In the genomic region with DNA sequence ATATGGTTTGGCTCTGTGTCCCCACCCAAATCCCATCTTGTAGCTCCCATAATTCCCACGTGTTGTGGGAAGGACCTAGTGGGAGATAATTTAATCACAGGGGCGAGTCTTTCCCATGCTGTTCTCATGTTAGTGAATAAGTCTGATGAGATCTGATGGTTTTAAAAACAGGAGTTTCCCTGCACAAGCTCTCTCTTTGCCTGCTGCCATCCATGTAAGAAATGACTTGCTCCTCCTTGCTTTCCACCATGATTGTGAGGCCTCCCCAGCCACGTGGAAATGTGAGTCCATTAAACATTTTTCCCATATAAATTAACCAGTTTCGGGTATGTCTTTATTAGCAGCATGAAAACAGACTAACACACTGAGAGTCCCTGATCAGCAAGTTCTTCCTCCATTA, we compare ENCODE assay signal across 6 cellular contexts. TPM values are rescaled to one million over a fixed set of nuclear protein-coding genes. Genes with fewer than 3 reads are reported as not detected.
DNase-seq lines count a peak whose midpoint lies in the region; ATAC-seq, FAIRE-seq and TF ChIP-seq lines count a peak whose summit lies in the region.
"Not testable (repeated sequence)": the region's sequence is repeated elsewhere in the genome, so short reads cannot be mapped to it uniquely, and the experiment has no call there.

No MANE protein-coding gene starts in this region.

- H3K27me3 Mint-ChIP-seq in Calu3 (ENCODE audit: unreplicated experiment); MCF 10A (ENCODE audit: insufficient read depth, unreplicated experiment); memory B cell: not testable (repeated sequence)

- FAIRE-seq in A549 (lab: Jason Lieb, UNC); K562 (lab: Jason Lieb, UNC): not testable (repeated sequence)

- not testable (repeated sequence) for H3K4me2 ChIP-seq in A549; K562 (ENCODE audit: insufficient read depth, low read length)

- H3K9me3 ChIP-seq in A549 = peaks cover 16% of the 10 kb centered on the region; the same call in 2 of the 3 replicates
- H3K9me3 ChIP-seq in HEK293 (ENCODE audit: control insufficient read depth, insufficient read depth, low read depth, low read length); K562 (replicated peaks; ENCODE audit: control insufficient read depth, insufficient read depth, low read depth, low read length): not testable (repeated sequence)

- not testable (repeated sequence) for H3K4me3 Mint-ChIP-seq in Calu3 (ENCODE audit: low read depth, unreplicated experiment); MCF 10A (ENCODE audit: unreplicated experiment); memory B cell

- not testable (repeated sequence) for H4K20me1 ChIP-seq in K562 (replicated peaks; ENCODE audit: control insufficient read depth, insufficient read depth, low read length)

- H3K9me1 ChIP-seq in K562 (ENCODE audit: control insufficient read depth, insufficient read depth, low read length) = not testable (repeated sequence)

- H3K27ac Mint-ChIP-seq in Calu3 (ENCODE audit: unreplicated experiment) (peak overlapping the region; percentile 32), MCF 10A (ENCODE audit: low read depth, unreplicated experiment) (peak overlapping the region; percentile 98), memory B cell (peak overlapping the region; percentile 43)

- TF ChIP-seq RAD21 in A549 (conservative IDR thresholded peaks at IDR 0.05 in 1 of 2, IDR thresholded peaks at IDR 0.05 in 1 of 2); K562 (CRISPR knock-in tag; conservative IDR thresholded peaks at IDR 0.05 in 1 of 2, IDR thresholded peaks at IDR 0.05 in 1 of 2): not testable (repeated sequence)

- TF ChIP-seq POLR2A in A549 (IDR thresholded peaks at IDR 0.05; ENCODE audit: low read length); K562 (conservative IDR thresholded peaks at IDR 0.05): not testable (repeated sequence)

- not testable (repeated sequence) for BruUV-seq in Calu3 (replicated peaks; lab: Mats Ljungman, UMichigan); K562 (replicated peaks; lab: Mats Ljungman, UMichigan); MCF 10A (replicated peaks; lab: Mats Ljungman, UMichigan)

- peak overlapping the region; percentile 42 to 96; a peak in 3 of 6 replicates for H3K27ac ChIP-seq in A549
- not testable (repeated sequence) for H3K27ac ChIP-seq in HEK293 (ENCODE audit: extremely low read depth, low read depth, low read length); K562 (ENCODE audit: extremely low read depth, low read depth, low read length)

- H3K36me3 ChIP-seq in HEK293 (ENCODE audit: control insufficient read depth in 2 of 2, insufficient read depth in 1 of 2, low read length in 2 of 2); K562 (ENCODE audit: control insufficient read depth, insufficient read depth, low read length): not testable (repeated sequence)

- H2AFZ ChIP-seq in K562 (ENCODE audit: low read depth, low read length) = not testable (repeated sequence)

- H3K4me1 ChIP-seq in A549 (peaks cover 31% of the 10 kb centered on the region), K562 (replicated peaks in 1 of 2; ENCODE audit: control insufficient read depth in 2 of 2, insufficient read depth in 2 of 2, low read length in 2 of 2) (peaks cover 0 to 12% of the 10 kb centered on the region in 2 experiments; a peak in 3 of 5 replicates)
- not testable (repeated sequence) for H3K4me1 ChIP-seq in HEK293 (ENCODE audit: control insufficient read depth, insufficient read depth, low read length)

- H3K4me1 Mint-ChIP-seq in Calu3 (ENCODE audit: low read depth, unreplicated experiment) = peaks cover 50% of the 10 kb centered on the region
- peaks cover 30% of the 10 kb centered on the region for H3K4me1 Mint-ChIP-seq in MCF 10A (ENCODE audit: insufficient read depth, unreplicated experiment)
- H3K4me1 Mint-ChIP-seq in memory B cell = not testable (repeated sequence)

- H3K9me3 Mint-ChIP-seq in Calu3 (ENCODE audit: low read depth, unreplicated experiment); MCF 10A (ENCODE audit: unreplicated experiment); memory B cell: not testable (repeated sequence)

- in situ Hi-C loops in K562 (cut with MboI) = not testable (repeated sequence)

- WGBS in A549 (ENCODE audit: missing lambda C conversion rate) = 65% methylated on average over 4 of the region's 4 CpGs
- 7% methylated on average over 4 of the region's 4 CpGs for WGBS in K562 (ENCODE audit: insufficient coverage, low coverage, missing lambda C conversion rate)

- ATAC-seq in A549; K562; memory B cell (ENCODE audit: low read depth): not testable (repeated sequence)

- intact Hi-C loops in Calu3 (cut with micrococcal nuclease; ENCODE audit: unreplicated experiment); K562 (cut with micrococcal nuclease); MCF 10A (cut with micrococcal nuclease): not testable (repeated sequence)

- not testable (repeated sequence) for H3K27me3 ChIP-seq in K562 (ENCODE audit: control insufficient read depth in 2 of 2, insufficient read depth in 2 of 2, low read length in 2 of 2)

- H3K9ac ChIP-seq in K562 (ENCODE audit: insufficient read depth in 1 of 2, low read depth in 2 of 2, low read length in 2 of 2) = not testable (repeated sequence)

- H3K79me2 ChIP-seq in K562 (ENCODE audit: control insufficient read depth, insufficient read depth, low read length) = not testable (repeated sequence)

- H3K36me3 Mint-ChIP-seq in Calu3 (ENCODE audit: insufficient read depth, unreplicated experiment) = peaks cover 20% of the 10 kb centered on the region
- not testable (repeated sequence) for H3K36me3 Mint-ChIP-seq in MCF 10A (ENCODE audit: insufficient read depth, unreplicated experiment); memory B cell

- CTCF ChIA-PET in A549 (lab: Yijun Ruan, JAX); Calu3 (lab: Charles Lee); HEK293 (lab: Yijun Ruan, JAX); K562 (lab: Yijun Ruan, JAX; ENCODE audit: low intra/inter-chr PET ratio); MCF 10A (lab: Yijun Ruan, JAX): not testable (repeated sequence)

- not testable (repeated sequence) for TF ChIP-seq EP300 in A549 (IDR thresholded peaks at IDR 0.05); K562 (IDR thresholded peaks at IDR 0.05; ENCODE audit: low read length)

- not testable (repeated sequence) for TF ChIP-seq CTCF in A549 (IDR thresholded peaks at IDR 0.05); Calu3 (IDR thresholded peaks at IDR 0.05; ENCODE audit: unreplicated experiment); HEK293 (tag by site-specific recombination; IDR thresholded peaks at IDR 0.05); K562 (IDR thresholded peaks at IDR 0.05 in 2 of 3, conservative IDR thresholded peaks at IDR 0.05 in 1 of 3; ENCODE audit: insufficient read depth in 2 of 3, low read depth in 1 of 3, low read length in 3 of 3); MCF 10A (IDR thresholded peaks at IDR 0.05; ENCODE audit: unreplicated experiment)

- DNase-seq in A549 (ENCODE audit: low read depth in 1 of 2, low spot score in 1 of 2); Calu3; K562 (ENCODE audit: extremely low read depth in 1 of 4, low spot score in 3 of 4); MCF 10A (ENCODE audit: unreplicated experiment); memory B cell (ENCODE audit: low spot score in 2 of 2): not testable (repeated sequence)

- not testable (repeated sequence) for H3K4me3 ChIP-seq in A549; HEK293 (ENCODE audit: low read depth, low read length); K562

- POLR2A ChIA-PET in A549 (lab: Yijun Ruan, JAX); HEK293 (lab: Yijun Ruan, JAX); MCF 10A (lab: Yijun Ruan, JAX): not testable (repeated sequence)
- POLR2A ChIA-PET in K562 (lab: Yijun Ruan, JAX) = interaction anchor here (1.1 kb wide), 1 partner anchor 28 kb away, joined by 3 read pairs; no protein-coding TSS in a partner anchor

TF ChIP-seq in K562, 482 proteins besides CTCF, POLR2A, EP300 and RAD21:
- peak; percentile 96 for TF ChIP-seq ZNF431 (CRISPR knock-in tag; IDR thresholded peaks at IDR 0.05)

RNA-seq across cellular contexts. Expression of a gene that starts 47.5 kb away (rescaled TPM):
- 24.9 and 32.2 TPM in 2 replicates for polyA plus RNA-seq in A549 (2011; rRNA removed)
- polyA plus RNA-seq in A549 (2012; cell fraction: cytosol; rRNA removed) = 9.8 and 16.2 TPM in 2 replicates
- polyA plus RNA-seq in A549 (2012; cell fraction: nucleus; rRNA removed) = 17.8 and 26.0 TPM in 2 replicates
- polyA plus RNA-seq in A549 (2017; fragmentation: RNase III; extraction: RNeasy Plus Mini Kit Qiagen cat#74134 plus additional on column Dnase treatment) = 33.4 to 44.3 TPM (median 41.7 TPM) in 3 replicates
- polyA minus RNA-seq in A549 (2011; rRNA and poly(A)+ RNA removed) = 36.3 and 39.2 TPM in 2 replicates
- total RNA-seq in Calu3 (2022) = 30.9 and 43.6 TPM in 2 replicates
- total RNA-seq in K562 (2011; cell fraction: chromatin; rRNA removed; ENCODE audit: low replicate concordance) = 9.1 and 15.2 TPM in 2 replicates
- total RNA-seq in K562 (2011; cell fraction: nucleolus; rRNA removed) = 7.2 and 7.5 TPM in 2 replicates
- total RNA-seq in K562 (2011; cell fraction: nucleoplasm; rRNA removed) = 8.7 and 12.7 TPM in 2 replicates
- 4.1 and 5.2 TPM in 2 replicates for total RNA-seq in K562 (2014; rRNA removed)
- total RNA-seq in K562 (2014; rRNA removed; fragmentation: Illumina TruSeq; extraction: Trizol) = 6.4 and 6.6 TPM in 2 replicates
- 5.1 and 5.2 TPM in 2 replicates for total RNA-seq in K562 (2015; rRNA removed; fragmentation: Illumina TruSeq; extraction: Trizol)
- total RNA-seq in K562 (2021) = 6.6 TPM in 2 replicates
- polyA plus RNA-seq in K562 (2011; rRNA removed) = 1.9 and 4.6 TPM in 2 replicates
- polyA plus RNA-seq in K562 (2011; cell fraction: cytosol; rRNA removed) = 1.6 and 3.6 TPM in 2 replicates
- polyA plus RNA-seq in K562 (2011; cell fraction: nucleus; rRNA removed) = 1.8 and 5.6 TPM in 2 replicates
- 3.7 and 6.0 TPM in 2 replicates for polyA plus RNA-seq in K562 (2012)
- 4.8 and 5.6 TPM in 2 replicates for polyA plus RNA-seq in K562 (2014; fragmentation: Illumina TruSeq; extraction: Trizol)
- polyA plus RNA-seq in K562 (2014; fragmentation: Nextera tagmentation; extraction: Ambion mirVana) = 1 to 10 TPM; 1.0 to 1.6 TPM
- 3.7 TPM in 2 replicates for polyA plus RNA-seq in K562 (2014; rRNA removed)
- 6.7 and 11.2 TPM in 2 replicates for polyA minus RNA-seq in K562 (2011; rRNA and poly(A)+ RNA removed)
- polyA minus RNA-seq in K562 (2011; cell fraction: cytosol; rRNA and poly(A)+ RNA removed) = 5.9 and 9.2 TPM in 2 replicates
- polyA minus RNA-seq in K562 (2011; cell fraction: nucleus; rRNA and poly(A)+ RNA removed) = 6.6 and 7.4 TPM in 2 replicates
- total RNA-seq in MCF 10A (2022) = 45.9 and 93.3 TPM in 2 replicates

Comparison
In these comparisons a context has a peak if more than half of its experiments do, and no peak if none do; other contexts are left out.
1. H3K27ac Mint-ChIP-seq: peak in every context shown above with its lines; median percentile 98 in MCF 10A; 43 in memory B cell; 32 in Calu3.